Comparison of ENCODE assay signal across 9 cellular contexts in the genomic region with DNA sequence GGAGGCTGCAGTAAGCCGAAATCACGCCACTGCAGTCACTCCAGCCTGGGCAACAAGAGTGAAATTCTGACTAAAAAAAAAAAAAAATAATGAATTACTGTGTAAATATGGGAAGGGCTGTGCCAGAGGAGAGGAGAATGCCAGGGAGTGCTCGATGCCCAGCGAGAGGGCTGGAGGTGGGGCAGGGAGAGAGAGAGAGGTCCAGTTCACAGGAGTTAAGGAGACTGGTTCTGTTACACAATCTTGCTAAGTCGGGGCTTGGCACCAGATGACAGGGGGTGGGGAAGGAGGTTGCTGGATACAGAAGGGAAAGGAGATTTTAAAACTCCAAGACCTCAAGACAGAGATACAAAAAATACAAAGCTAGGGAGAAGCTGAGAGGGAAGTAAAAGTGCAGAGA. TPM values are rescaled to one million over a fixed set of nuclear protein-coding genes. Genes with fewer than 3 reads are reported as not detected.
DNase-seq lines count a peak whose midpoint lies in the region; ATAC-seq and TF ChIP-seq lines count a peak whose summit lies in the region.
"Had no signal": no experiment of that assay in that cellular context is flagged by ENCODE, and none has a peak within 500 bp of the region (broad histone marks: within the 10 kb centered on the region; RNA-seq: fewer than 3 reads in every experiment).

No MANE protein-coding gene starts in this region.

- H3K36me3 ChIP-seq in rectal smooth muscle tissue (ENCODE audit: control insufficient read depth, insufficient read depth, low read length) (peaks cover 4% of the 10 kb centered on the region), MM.1S (replicated peaks; ENCODE audit: insufficient read depth, low read length) (no peaks in the 10 kb centered on the region)

- peak; percentile 99 for DNase-seq in DMS 273 (lab: John Stamatoyannopoulos, UW; ENCODE audit: unreplicated experiment)
- peak; percentile 15 for DNase-seq in RPMI7951 (ENCODE audit: low read depth)
- peak; percentile 53 for DNase-seq in globus pallidus (ENCODE audit: low spot score)
- DNase-seq in MM.1S: no peak
- DNase-seq in 8988T: no peak
- DNase-seq in NCI-H187 (lab: John Stamatoyannopoulos, UW): no peak

- H3K4me3 ChIP-seq in rectal smooth muscle tissue (ENCODE audit: low read length) (peak overlapping the region; percentile 51), MM.1S (ENCODE audit: low read length) (no peak overlapping the region)

- H3K9ac ChIP-seq in rectal smooth muscle tissue (ENCODE audit: low read length) (peak overlapping the region; percentile 38), MM.1S (ENCODE audit: low read length) (no peak overlapping the region)

- H2AFZ ChIP-seq in MM.1S (ENCODE audit: low read length): no peak overlapping the region

- no peaks in the 10 kb centered on the region for H3K79me2 ChIP-seq in MM.1S (ENCODE audit: low read length)

- ATAC-seq in HG02870 (IDR thresholded peaks at IDR 0.05; ENCODE audit: unreplicated experiment): no peak

- no peak overlapping the region for H3K4me2 ChIP-seq in MM.1S (ENCODE audit: low read depth, low read length)

- peak overlapping the region; percentile 86 for H3K27ac ChIP-seq in rectal smooth muscle tissue (ENCODE audit: low read depth, low read length)
- no peak overlapping the region for H3K27ac ChIP-seq in MM.1S (ENCODE audit: low read length)

- H3K4me1 ChIP-seq in rectal smooth muscle tissue (ENCODE audit: control insufficient read depth, insufficient read depth, low read length): peaks cover 19% of the 10 kb centered on the region
- H3K4me1 ChIP-seq in MM.1S (ENCODE audit: low read length): no peaks in the 10 kb centered on the region

- H3F3A ChIP-seq in MM.1S (ENCODE audit: insufficient read depth, low read length): no peaks in the 10 kb centered on the region

- no peaks in the 10 kb centered on the region for H3K9me3 ChIP-seq in MM.1S (replicated peaks; ENCODE audit: insufficient read depth, low read length)

- no peaks in the 10 kb centered on the region for H3K9me2 ChIP-seq in MM.1S (replicated peaks; ENCODE audit: insufficient read depth, low read length)

- no peak for TF ChIP-seq CTCF in MM.1S (IDR thresholded peaks at IDR 0.05; ENCODE audit: low read length)

- H3K27me3 ChIP-seq in rectal smooth muscle tissue (ENCODE audit: control insufficient read depth, insufficient read depth, low read length) (no peaks in the 10 kb centered on the region), MM.1S (replicated peaks; ENCODE audit: insufficient read depth, low read length) (no peaks in the 10 kb centered on the region)

- no peaks in the 10 kb centered on the region for H4K20me1 ChIP-seq in MM.1S (ENCODE audit: insufficient read depth, low read length)

RNA-seq across cellular contexts. Expression of gene SELENBP1, which starts 1.2 kb away (rescaled TPM):
- 5.1 and 5.2 TPM in 2 replicates for total RNA-seq in RPMI7951 (2014; rRNA removed; shearing (Covaris generic))
- total RNA-seq: T-helper 1 cell treated with Interleukin-12 subunit alpha and Interleukin-12 subunit beta and Interleukin-4 antibody, amounts not matched to agents 30 ng/mL and 1 ng/mL, for 36 hours had no signal

RNA-seq across cellular contexts. Expression of gene RFX5, which starts 24.3 kb away (rescaled TPM):
- total RNA-seq in RPMI7951 (2014; rRNA removed; shearing (Covaris generic)): 43.6 and 52.0 TPM in 2 replicates

RNA-seq across cellular contexts. Expression of gene PSMB4, which starts 28.0 kb away (rescaled TPM):
- 469 and 498 TPM in 2 replicates for total RNA-seq in RPMI7951 (2014; rRNA removed; shearing (Covaris generic))

RNA-seq across cellular contexts. Expression of gene PI4KB, which starts 44.1 kb away (rescaled TPM):
- total RNA-seq in RPMI7951 (2014; rRNA removed; shearing (Covaris generic)): 26.4 and 28.4 TPM in 2 replicates

Comparison
In these comparisons a context has a peak if more than half of its experiments do, and no peak if none do; other contexts are left out.
1. DNase-seq: peak in DMS 273 (single experiment), RPMI7951 (single experiment) and globus pallidus (single experiment); none in MM.1S (single experiment), 8988T (single experiment) and NCI-H187 (0 of 2).